Comparison of ENCODE assay signal across 8 cellular contexts in genomic region chr19:46745030-46745429, GRCh38. TPM values are rescaled to one million over a fixed set of nuclear protein-coding genes. Genes with fewer than 3 reads are reported as not detected.
DNase-seq lines count a peak whose midpoint lies in the region; ATAC-seq and TF ChIP-seq lines count a peak whose summit lies in the region.

No MANE protein-coding gene starts in this region.

- H3K27me3 Mint-ChIP-seq in CD8-positive, alpha-beta T cell (ENCODE audit: low read depth): no peaks in the 10 kb centered on the region

- peaks cover 68% of the 10 kb centered on the region for H3K79me2 ChIP-seq in osteoblast (ENCODE audit: insufficient read depth, low read length)

- no peak for ATAC-seq in CD8-positive, alpha-beta T cell
- no peak for ATAC-seq in HG02623 (IDR thresholded peaks at IDR 0.05; ENCODE audit: unreplicated experiment)
- ATAC-seq in HG02759 (IDR thresholded peaks at IDR 0.05; ENCODE audit: unreplicated experiment): no peak

- no peaks in the 10 kb centered on the region for H3K27me3 ChIP-seq in CD8-positive, alpha-beta T cell (ENCODE audit: insufficient read depth, low read length)
- H3K27me3 ChIP-seq in Peyer's patch (no peaks in the 10 kb centered on the region), esophagus (ENCODE audit: control insufficient read depth in 1 of 2, insufficient read depth in 2 of 2, low read length in 2 of 2) (no peaks in the 10 kb centered on the region), osteoblast (ENCODE audit: insufficient read depth, low read length) (no peaks in the 10 kb centered on the region)

- peak overlapping the region; percentile 61 for H3K27ac ChIP-seq in CD8-positive, alpha-beta T cell (ENCODE audit: low read depth, low read length)
- H3K27ac ChIP-seq in Peyer's patch (peak overlapping the region in 1 of 4 donors; percentile 94), esophagus (ENCODE audit: low read depth in 2 of 2, low read length in 1 of 2) (no peak overlapping the region), osteoblast (ENCODE audit: low read depth, low read length) (peak overlapping the region; percentile 47)

- POLR2A ChIA-PET in CD8-positive, alpha-beta T cell (lab: Charles Lee): no interaction called here
- POLR2A ChIA-PET in HEK293T (lab: Yijun Ruan, JAX): no interaction called here

- 11 to 17% methylated on average over 8 of the region's 8 CpGs for WGBS in esophagus, 2 donors

- no peak for TF ChIP-seq POLR2A in Peyer's patch (IDR thresholded peaks at IDR 0.05)

- no peak for TF ChIP-seq CTCF in CD8-positive, alpha-beta T cell (IDR thresholded peaks at IDR 0.05)
- TF ChIP-seq CTCF in Peyer's patch (IDR thresholded peaks at IDR 0.05) (no peak), osteoblast (IDR thresholded peaks at IDR 0.05; ENCODE audit: extremely low read depth, low read depth, low read length) (no peak)

- H3K4me2 ChIP-seq in osteoblast (ENCODE audit: insufficient read depth, low read length): peak overlapping the region; percentile 87

- H3K36me3 Mint-ChIP-seq in CD8-positive, alpha-beta T cell: peaks cover 24% of the 10 kb centered on the region

- H3K4me3 Mint-ChIP-seq in CD8-positive, alpha-beta T cell: peak overlapping the region; percentile 89

- peaks cover 33% of the 10 kb centered on the region for H3K4me1 ChIP-seq in CD8-positive, alpha-beta T cell (ENCODE audit: insufficient read depth, low read length)
- H3K4me1 ChIP-seq in Peyer's patch: peaks cover 0 to 27% (median 8%) of the 10 kb centered on the region in 4 donors
- peaks cover 8 to 12% of the 10 kb centered on the region in 2 donors for H3K4me1 ChIP-seq in esophagus (ENCODE audit: control insufficient read depth in 2 of 2, insufficient read depth in 2 of 2, low read length in 1 of 2)
- peaks cover 15% of the 10 kb centered on the region for H3K4me1 ChIP-seq in osteoblast (ENCODE audit: insufficient read depth, low read length)

- no peaks in the 10 kb centered on the region for H3K9me3 Mint-ChIP-seq in CD8-positive, alpha-beta T cell

- CTCF ChIA-PET in CD8-positive, alpha-beta T cell (lab: Charles Lee): interaction anchor here (0.5 to 2.8 kb wide), 7 partner anchors 13 to 95 kb away, joined by 3 to 10 read pairs (median 4); no protein-coding TSS in a partner anchor
- CTCF ChIA-PET in HEK293T (lab: Yijun Ruan, JAX): no interaction called here

- H3K9me3 ChIP-seq in CD8-positive, alpha-beta T cell (ENCODE audit: low read length): no peaks in the 10 kb centered on the region
- H3K9me3 ChIP-seq in Peyer's patch (no peaks in the 10 kb centered on the region), esophagus (ENCODE audit: control insufficient read depth in 2 of 2, insufficient read depth in 1 of 2, low read depth in 1 of 2, low read length in 1 of 2) (no peaks in the 10 kb centered on the region), osteoblast (ENCODE audit: low read depth, low read length) (no peaks in the 10 kb centered on the region)

- peak overlapping the region; percentile 79 for H3K4me3 ChIP-seq in CD8-positive, alpha-beta T cell (ENCODE audit: low read depth, low read length)
- H3K4me3 ChIP-seq in Peyer's patch (peak overlapping the region; percentile 91 to 100 (median 100)), esophagus (ENCODE audit: low read depth in 1 of 2, low read length in 2 of 2) (peak overlapping the region; percentile 87 to 95), osteoblast (ENCODE audit: insufficient read depth, low read length) (peak overlapping the region; percentile 92)

- DNase-seq in CD8-positive, alpha-beta T cell: no peak
- DNase-seq in Peyer's patch: no peak
- DNase-seq in osteoblast (ENCODE audit: insufficient read length, low spot score, missing footprints): peak; percentile 95
- no peak for DNase-seq in HEK293T (ENCODE audit: extremely low spot score)
- no peak for DNase-seq in SK-N-DZ (ENCODE audit: low spot score)

- peaks cover 9% of the 10 kb centered on the region for H3K36me3 ChIP-seq in CD8-positive, alpha-beta T cell (ENCODE audit: insufficient read depth, low read length)
- peaks cover 0 to 6% (median 0%) of the 10 kb centered on the region in 3 donors for H3K36me3 ChIP-seq in Peyer's patch
- peaks cover 0 to 9% of the 10 kb centered on the region in 2 donors for H3K36me3 ChIP-seq in esophagus (ENCODE audit: control insufficient read depth in 2 of 2, insufficient read depth in 2 of 2, low read length in 1 of 2)
- H3K36me3 ChIP-seq in osteoblast (ENCODE audit: insufficient read depth, low read length): peaks cover 19% of the 10 kb centered on the region

- H4K20me1 ChIP-seq in osteoblast (ENCODE audit: insufficient read depth, low read length): peaks cover 45% of the 10 kb centered on the region

- no peak overlapping the region for H2AFZ ChIP-seq in osteoblast (ENCODE audit: low read length)

- intact Hi-C loops in CD8-positive, alpha-beta T cell (cut with DNase I, micrococcal nuclease): no loop called here

- H3K27ac Mint-ChIP-seq in CD8-positive, alpha-beta T cell: peak overlapping the region; percentile 88

- peaks cover 59% of the 10 kb centered on the region for H3K4me1 Mint-ChIP-seq in CD8-positive, alpha-beta T cell (ENCODE audit: low read depth)

TF ChIP-seq in HEK293T, 16 proteins besides CTCF, POLR2A, EP300 and RAD21:
- TF ChIP-seq FOXA1 (IDR thresholded peaks at IDR 0.05) (no peak), FOXM1 (IDR thresholded peaks at IDR 0.05; ENCODE audit: borderline replicate concordance) (no peak), SP1 (IDR thresholded peaks at IDR 0.05) (no peak), HDGF (IDR thresholded peaks at IDR 0.05; ENCODE audit: borderline replicate concordance) (no peak), ZNF384 (IDR thresholded peaks at IDR 0.05) (no peak), ELF4 (IDR thresholded peaks at IDR 0.05) (no peak), LEF1 (IDR thresholded peaks at IDR 0.05; ENCODE audit: borderline replicate concordance) (no peak), L3MBTL2 (conservative IDR thresholded peaks at IDR 0.05) (no peak), NFRKB (IDR thresholded peaks at IDR 0.05) (no peak), BHLHE40 (IDR thresholded peaks at IDR 0.05; ENCODE audit: borderline replicate concordance) (no peak), ARNT (IDR thresholded peaks at IDR 0.05) (no peak), CTBP1 (IDR thresholded peaks at IDR 0.05; ENCODE audit: borderline replicate concordance) (no peak), FOXK2 (IDR thresholded peaks at IDR 0.05) (no peak), SUZ12 (IDR thresholded peaks at IDR 0.05) (no peak), TARDBP (IDR thresholded peaks at IDR 0.05) (no peak)
- TF ChIP-seq, protein P1, sequence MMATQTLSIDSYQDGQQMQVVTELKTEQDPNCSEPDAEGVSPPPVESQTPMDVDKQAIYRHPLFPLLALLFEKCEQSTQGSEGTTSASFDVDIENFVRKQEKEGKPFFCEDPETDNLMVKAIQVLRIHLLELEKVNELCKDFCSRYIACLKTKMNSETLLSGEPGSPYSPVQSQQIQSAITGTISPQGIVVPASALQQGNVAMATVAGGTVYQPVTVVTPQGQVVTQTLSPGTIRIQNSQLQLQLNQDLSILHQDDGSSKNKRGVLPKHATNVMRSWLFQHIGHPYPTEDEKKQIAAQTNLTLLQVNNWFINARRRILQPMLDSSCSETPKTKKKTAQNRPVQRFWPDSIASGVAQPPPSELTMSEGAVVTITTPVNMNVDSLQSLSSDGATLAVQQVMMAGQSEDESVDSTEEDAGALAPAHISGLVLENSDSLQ (IDR thresholded peaks at IDR 0.05): no peak
TF ChIP-seq in HEK293T: peak in this region for 0.

RNA-seq across cellular contexts. Expression of gene FKRP, which starts 0.8 kb away (rescaled TPM):
- total RNA-seq in CD8-positive, alpha-beta T cell: 10 to 100 TPM; 23.2 to 25.4 TPM
- 10 to 100 TPM in 3 of 4 donors, 1 to 10 TPM in 1; 9.1 to 18.6 (median 15.3) TPM for total RNA-seq in Peyer's patch
- polyA plus RNA-seq in esophagus: 10 to 100 TPM in 1 of 2 donors, 1 to 10 TPM in 1; 7.1 to 10.1 TPM
- total RNA-seq in osteoblast: 18.0 and 18.5 TPM in 2 replicates
- polyA plus RNA-seq in SK-N-DZ (2014; cell fraction: cytosol; rRNA removed): 10.1 and 19.0 TPM in 2 replicates
- polyA plus RNA-seq in SK-N-DZ (2014; cell fraction: nucleus; rRNA removed): 8.9 and 12.5 TPM in 2 replicates

RNA-seq across cellular contexts. Expression of gene STRN4, which starts 1.2 kb away (rescaled TPM):
- 100 to 1,000 TPM; 120 to 126 TPM for total RNA-seq in CD8-positive, alpha-beta T cell
- total RNA-seq in Peyer's patch (100 to 1,000 TPM in 3 of 4 donors, 10 to 100 TPM in 1; 80.9 to 146 (median 116) TPM), osteoblast (56.3 and 56.5 TPM in 2 replicates)
- 10 to 100 TPM; 53.2 to 55.6 TPM for polyA plus RNA-seq in esophagus
- 85.9 and 92.5 TPM in 2 replicates for polyA plus RNA-seq in SK-N-DZ (2014; cell fraction: cytosol; rRNA removed)
- polyA plus RNA-seq in SK-N-DZ (2014; cell fraction: nucleus; rRNA removed): 108 and 111 TPM in 2 replicates

RNA-seq across cellular contexts. Expression of gene PRKD2, which starts 28.1 kb away (rescaled TPM):
- 10 to 100 TPM; 81.1 to 89.7 TPM for total RNA-seq in CD8-positive, alpha-beta T cell
- total RNA-seq in Peyer's patch (10 to 100 TPM; 57.0 to 88.8 (median 64.0) TPM), osteoblast (9.0 and 9.4 TPM in 2 replicates)
- polyA plus RNA-seq in esophagus: 10 to 100 TPM; 30.1 to 34.7 TPM
- 7.4 and 8.8 TPM in 2 replicates for polyA plus RNA-seq in SK-N-DZ (2014; cell fraction: cytosol; rRNA removed)
- polyA plus RNA-seq in SK-N-DZ (2014; cell fraction: nucleus; rRNA removed): 10.0 and 12.7 TPM in 2 replicates

RNA-seq across cellular contexts. Expression of gene SLC1A5, which starts 43.4 kb away (rescaled TPM):
- total RNA-seq in CD8-positive, alpha-beta T cell: 10 to 100 TPM; 16.6 to 17.4 TPM
- total RNA-seq in Peyer's patch (10 to 100 TPM; 19.8 to 34.7 (median 31.2) TPM), osteoblast (274 and 354 TPM in 2 replicates)
- 10 to 100 TPM; 40.3 to 84.4 TPM for polyA plus RNA-seq in esophagus
- 66.6 and 78.1 TPM in 2 replicates for polyA plus RNA-seq in SK-N-DZ (2014; cell fraction: cytosol; rRNA removed)
- 30.3 and 33.5 TPM in 2 replicates for polyA plus RNA-seq in SK-N-DZ (2014; cell fraction: nucleus; rRNA removed)

Comparison
In these comparisons a context has a peak if more than half of its experiments do, and no peak if none do; other contexts are left out.
1. H3K27ac ChIP-seq: peak in CD8-positive, alpha-beta T cell (single experiment) and osteoblast (single experiment); none in esophagus (0 of 2).
2. Peak in every context shown above with its lines, with median percentiles within 50 percentile points of each other: H3K4me3 ChIP-seq.